Comparison of ENCODE assay signal across 8 cellular contexts in the genomic region with DNA sequence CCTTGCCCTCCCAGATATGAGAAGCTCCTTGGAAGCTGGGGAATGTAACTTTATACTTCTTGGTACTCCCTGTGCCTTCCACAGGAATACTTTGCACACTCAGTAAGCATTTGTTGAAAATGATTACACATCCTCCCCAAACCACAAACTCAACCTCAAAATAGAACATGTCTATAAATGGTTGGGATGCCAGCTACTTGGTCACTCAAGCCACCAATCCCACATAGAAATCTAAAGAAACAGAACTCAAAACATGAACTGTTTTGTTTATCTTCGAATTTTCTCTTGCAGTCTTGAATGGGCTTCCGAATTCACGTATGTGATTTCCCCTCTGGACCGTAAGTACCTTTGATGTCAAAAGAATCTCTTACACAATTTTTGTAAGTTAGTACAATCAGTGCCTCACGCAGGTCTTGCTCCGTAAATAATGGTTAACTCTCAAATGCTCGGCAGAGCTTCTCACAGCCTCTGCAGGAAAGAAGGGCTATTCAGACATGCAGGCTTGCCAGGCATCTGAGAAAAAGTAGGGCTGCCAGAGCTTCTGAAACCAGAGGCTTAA.
DNase-seq lines count a peak whose midpoint lies in the region; ATAC-seq and TF ChIP-seq lines count a peak whose summit lies in the region.

No MANE protein-coding gene starts in this region.

- no peaks in the 10 kb centered on the region for H3K9me3 ChIP-seq in effector memory CD4-positive, alpha-beta T cell (ENCODE audit: control insufficient read depth, low read length)

- no peaks in the 10 kb centered on the region for H3K4me1 ChIP-seq in effector memory CD4-positive, alpha-beta T cell (ENCODE audit: control insufficient read depth, insufficient read depth, low read length, poor library complexity, severe bottlenecking)

- H3K4me3 ChIP-seq in effector memory CD4-positive, alpha-beta T cell (ENCODE audit: insufficient read depth, low read depth, low read length, poor library complexity, severe bottlenecking) = no peak overlapping the region

- H3K27me3 ChIP-seq in effector memory CD4-positive, alpha-beta T cell (replicated peaks; ENCODE audit: control insufficient read depth, insufficient read depth, low read length, poor library complexity, severe bottlenecking) = no peaks in the 10 kb centered on the region

- H3K27ac ChIP-seq in VCaP (peak overlapping the region; percentile 52), substantia nigra (ENCODE audit: low read depth, low read length, poor library complexity, severe bottlenecking) (peak overlapping the region; percentile 79)
- no peak overlapping the region for H3K27ac ChIP-seq in effector memory CD4-positive, alpha-beta T cell (ENCODE audit: insufficient read depth, low read length, poor library complexity, severe bottlenecking)

- no peak for TF ChIP-seq CTCF in VCaP (conservative IDR thresholded peaks at IDR 0.05)

- no peaks in the 10 kb centered on the region for H3K36me3 ChIP-seq in effector memory CD4-positive, alpha-beta T cell (ENCODE audit: control insufficient read depth, insufficient read depth, low read length)

- DNase-seq in HS-5 (ENCODE audit: low read depth) = peak; percentile 85
- peak; percentile 76 for DNase-seq in hepatic stellate cell (ENCODE audit: low spot score)
- DNase-seq in substantia nigra (lab: John Stamatoyannopoulos, UW) = no peak
- no peak for DNase-seq in effector memory CD4-positive, alpha-beta T cell
- DNase-seq in NCI-H187 treated with DMSO at 0.1 percent for 48 hours (lab: John Stamatoyannopoulos, UW) = no peak
- DNase-seq in retina = no peak

- no peak for ATAC-seq in GM19452 (IDR thresholded peaks at IDR 0.05; ENCODE audit: unreplicated experiment)

Comparison
In these comparisons a context has a peak if more than half of its experiments do, and no peak if none do; other contexts are left out.
1. DNase-seq: peak in HS-5 (single experiment) and hepatic stellate cell (single experiment); none in substantia nigra (0 of 49), effector memory CD4-positive, alpha-beta T cell (0 of 3), NCI-H187 treated with DMSO at 0.1 percent for 48 hours (single experiment) and retina (single experiment).